Comparison of ENCODE assay signal across 11 cellular contexts in genomic region chr20:19887566-19888268, GRCh38.
DNase-seq lines count a peak whose midpoint lies in the region; ATAC-seq and TF ChIP-seq lines count a peak whose summit lies in the region.
"Had no signal": no experiment of that assay in that cellular context is flagged by ENCODE, and none has a peak within 500 bp of the region (broad histone marks: within the 10 kb centered on the region; RNA-seq: fewer than 3 reads in every experiment).

No MANE protein-coding gene starts in this region.

- no TSS peak for BruUV-seq in Panc1 (replicated peaks; lab: Mats Ljungman, UMichigan)

- H3K4me1 Mint-ChIP-seq in WTC11 = peaks cover 5% of the 10 kb centered on the region
- H3K4me1 Mint-ChIP-seq: activated CD4-positive, alpha-beta T cell treated with anti-CD3 and anti-CD28 coated beads for 36 hours; CD8-positive, alpha-beta memory T cell had no signal

- in situ Hi-C loops in Panc1 (cut with HindIII; ENCODE audit: low pct_unique_long_range_greater_than_20kb, low sequenced_read_pairs) = no loop called here

- H3K4me3 ChIP-seq in Panc1 (ENCODE audit: low read depth in 2 of 2, low read length in 2 of 2) (peak overlapping the region; percentile 45 to 71), coronary artery (peak overlapping the region; percentile 72), mesodermal cell (ENCODE audit: extremely low read depth, insufficient read depth, low read length, poor library complexity, severe bottlenecking) (peak overlapping the region; percentile 49)

- POLR2A ChIA-PET in Panc1 (lab: Charles Lee) (interaction anchor here (0.5 to 0.7 kb wide), 3 partner anchors 13 to 118 kb away, joined by 3 to 10 read pairs (median 3); no protein-coding TSS in a partner anchor), WTC11 (lab: Charles Lee) (no interaction called here)

- ATAC-seq in Panc1 (no peak), WTC11 (no peak)
- ATAC-seq: activated CD4-positive, alpha-beta T cell treated with anti-CD3 and anti-CD28 coated beads for 36 hours had no signal

- no peaks in the 10 kb centered on the region for H3K9me3 ChIP-seq in Panc1 (ENCODE audit: control insufficient read depth, insufficient read depth, low read depth, low read length)
- no peaks in the 10 kb centered on the region for H3K9me3 ChIP-seq in mesodermal cell (ENCODE audit: control insufficient read depth, low read length)

- H3K4me3 Mint-ChIP-seq in WTC11 = no peak overlapping the region
- H3K4me3 Mint-ChIP-seq: activated CD4-positive, alpha-beta T cell treated with anti-CD3 and anti-CD28 coated beads for 36 hours; CD8-positive, alpha-beta memory T cell had no signal

- DNase-seq in Panc1 (ENCODE audit: low read depth, low spot score) (no peak), coronary artery (ENCODE audit: low spot score) (no peak), substantia nigra (lab: John Stamatoyannopoulos, UW) (peak in 21 of 49 donors; percentile 12 to 78 (median 47)), WTC11 (ENCODE audit: low spot score) (no peak), GM20000 (ENCODE audit: low spot score) (no peak), NCI-H1436 (lab: John Stamatoyannopoulos, UW) (no peak), GDM1 (lab: John Stamatoyannopoulos, UW) (no peak)
- DNase-seq: activated CD4-positive, alpha-beta T cell treated with anti-CD3 and anti-CD28 coated beads for 36 hours; CD8-positive, alpha-beta memory T cell; central memory CD4-positive, alpha-beta T cell had no signal

- H3K27ac Mint-ChIP-seq in WTC11 = no peak overlapping the region
- H3K27ac Mint-ChIP-seq: activated CD4-positive, alpha-beta T cell treated with anti-CD3 and anti-CD28 coated beads for 36 hours; CD8-positive, alpha-beta memory T cell had no signal

- CTCF ChIA-PET in Panc1 (lab: Charles Lee) = interaction anchor here (0.7 to 1.0 kb wide), 5 partner anchors 62 to 205 kb away, joined by 3 to 6 read pairs (median 4); partner anchors contain the start of gene NAA20
- CTCF ChIA-PET in WTC11 (lab: Charles Lee) = interaction anchor here (1.7 kb wide), 1 partner anchor 195 kb away, joined by 5 read pairs; no protein-coding TSS in a partner anchor

- WGBS in mesodermal cell (ENCODE audit: insufficient coverage in 2 of 2), 2 experiments = 90 to 94% methylated on average over 4 to 7 of the region's 7 CpGs

- 0 out of 2 replicates have a peak, but pooled peaks cover 2% of the 10 kb centered on the region for H3K27me3 Mint-ChIP-seq in WTC11 (ENCODE audit: low read depth)

- no peaks in the 10 kb centered on the region for H3K36me3 Mint-ChIP-seq in WTC11
- H3K36me3 Mint-ChIP-seq: CD8-positive, alpha-beta memory T cell had no signal

- H3K4me1 ChIP-seq in Panc1 (ENCODE audit: control insufficient read depth, insufficient read depth, low read length) = peaks cover 35% of the 10 kb centered on the region
- H3K4me1 ChIP-seq in mesodermal cell (ENCODE audit: control insufficient read depth, insufficient read depth, low read length, poor library complexity, severe bottlenecking) = peaks cover 41% of the 10 kb centered on the region

- peak overlapping the region; percentile 98 for H3K27ac ChIP-seq in Panc1 (ENCODE audit: low read length)
- H3K27ac ChIP-seq in coronary artery = peak overlapping the region; percentile 3 to 83
- no peak overlapping the region for H3K27ac ChIP-seq in mesodermal cell (ENCODE audit: low read depth, low read length, severe bottlenecking)
- H3K27ac ChIP-seq in substantia nigra (ENCODE audit: low read depth, low read length, poor library complexity, severe bottlenecking) = peak overlapping the region; percentile 86

- H3K27me3 ChIP-seq in Panc1 (ENCODE audit: control insufficient read depth, insufficient read depth, low read length) = no peaks in the 10 kb centered on the region

- TF ChIP-seq CTCF in Panc1 (IDR thresholded peaks at IDR 0.05) (no peak), coronary artery (IDR thresholded peaks at IDR 0.05) (no peak), WTC11 (IDR thresholded peaks at IDR 0.05) (no peak), GM20000 (IDR thresholded peaks at IDR 0.05; ENCODE audit: extremely low read depth, missing control alignments) (no peak)

- H3K9me3 Mint-ChIP-seq in WTC11 = 0 out of 2 replicates have a peak, but pooled peaks cover 3% of the 10 kb centered on the region
- H3K9me3 Mint-ChIP-seq: CD8-positive, alpha-beta memory T cell had no signal

- intact Hi-C loops in Panc1 (cut with micrococcal nuclease; ENCODE audit: unreplicated experiment) = loop anchor here (2.0 to 5.0 kb wide), 4 partner anchors 73 to 195 kb away; no protein-coding TSS in a partner anchor

- H3K36me3 ChIP-seq in Panc1 (ENCODE audit: control insufficient read depth, insufficient read depth, low read length) (no peaks in the 10 kb centered on the region; the same call in 1 of the 2 replicates), mesodermal cell (ENCODE audit: control insufficient read depth, insufficient read depth, low read length) (peaks cover 35% of the 10 kb centered on the region)

TF ChIP-seq in WTC11, 78 proteins besides CTCF, POLR2A, EP300 and RAD21:
- TF ChIP-seq ZNF425 (CRISPR knock-in tag; conservative IDR thresholded peaks at IDR 0.05) = no peak
- TF ChIP-seq ETV6 (CRISPR knock-in tag; IDR thresholded peaks at IDR 0.05) = no peak
- TF ChIP-seq MLX (CRISPR knock-in tag; IDR thresholded peaks at IDR 0.05) = no peak
- no peak for TF ChIP-seq NFE2L1 (CRISPR knock-in tag; IDR thresholded peaks at IDR 0.05)
- no peak for TF ChIP-seq RELA (CRISPR knock-in tag; IDR thresholded peaks at IDR 0.05; ENCODE audit: borderline replicate concordance)
- no peak for TF ChIP-seq USF1 (CRISPR knock-in tag; IDR thresholded peaks at IDR 0.05)
- TF ChIP-seq FOXK1 (CRISPR knock-in tag; IDR thresholded peaks at IDR 0.05) = no peak
- TF ChIP-seq CREM (CRISPR knock-in tag; IDR thresholded peaks at IDR 0.05) = no peak
